Comparison of ENCODE assay signal across 9 cellular contexts in genomic region chr9:88535226-88535931, GRCh38. TPM values are rescaled to one million over a fixed set of nuclear protein-coding genes. Genes with fewer than 3 reads are reported as not detected.
DNase-seq lines count a peak whose midpoint lies in the region; ATAC-seq, FAIRE-seq and TF ChIP-seq lines count a peak whose summit lies in the region.
"Had no signal": no experiment of that assay in that cellular context is flagged by ENCODE, and none has a peak within 500 bp of the region (broad histone marks: within the 10 kb centered on the region; RNA-seq: fewer than 3 reads in every experiment).

No MANE protein-coding gene starts in this region.

- H3K9ac ChIP-seq in PC-3 (ENCODE audit: low read length): peak overlapping the region; percentile 27
- peak overlapping the region in 1 of 4 experiments; percentile 13; a peak in 3 of 7 replicates for H3K9ac ChIP-seq in H1 (replicated peaks in 1 of 4; ENCODE audit: extremely low read depth in 1 of 4, low read depth in 3 of 4, low read length in 3 of 4)

- H3K9me3 Mint-ChIP-seq in nephron: no peaks in the 10 kb centered on the region

- H3K79me1 ChIP-seq in H1 (ENCODE audit: low read depth, low read length): 0 out of 2 replicates have a peak, but pooled peaks cover 9% of the 10 kb centered on the region

- no peak overlapping the region for H3K23ac ChIP-seq in H1 (ENCODE audit: insufficient read length)

- no TSS peak for BruUV-seq in PC-3 (replicated peaks; lab: Mats Ljungman, UMichigan)

- peak overlapping the region; percentile 50; the same call in 1 of the 2 replicates for H2BK12ac ChIP-seq in H1 (ENCODE audit: low read depth, low read length)

- peak overlapping the region; percentile 40 for H4K5ac ChIP-seq in H1 (ENCODE audit: insufficient read length, low read depth, low read length)

- H3K79me2 ChIP-seq in PC-3 (ENCODE audit: low read length) (peaks cover 28% of the 10 kb centered on the region), H1 (ENCODE audit: control insufficient read depth in 1 of 2, insufficient read depth in 2 of 2, low read length in 2 of 2) (no peaks in the 10 kb centered on the region)

- H3K36me3 ChIP-seq in PC-3 (ENCODE audit: low read depth, low read length) (no peaks in the 10 kb centered on the region), H1 (ENCODE audit: control insufficient read depth in 2 of 4, insufficient read depth in 4 of 4, low read length in 3 of 4) (no peaks in the 10 kb centered on the region)

- no peak for TF ChIP-seq EP300 in H1 (IDR thresholded peaks at IDR 0.05; ENCODE audit: borderline replicate concordance in 1 of 2, low read depth in 2 of 2, low read length in 2 of 2)

- no peaks in the 10 kb centered on the region for H3K27me3 ChIP-seq in PC-3 (ENCODE audit: low read length)
- H3K27me3 ChIP-seq in H1 (replicated peaks in 1 of 4; ENCODE audit: control insufficient read depth in 3 of 4, extremely low read depth in 1 of 4, insufficient read depth in 3 of 4, low read length in 3 of 4): peaks cover 0 to 15% (median 12%) of the 10 kb centered on the region in 4 experiments; a peak in 4 of 7 replicates

- H3K27ac Mint-ChIP-seq in nephron: peak overlapping the region in 1 of 3 experiments; percentile 94

- H3K4me3 ChIP-seq in PC-3 (ENCODE audit: low read length): peak overlapping the region; percentile 75
- H3K4me3 ChIP-seq in H1 (ENCODE audit: extremely low read depth in 1 of 4, insufficient read depth in 2 of 4, low read depth in 3 of 4, low read length in 4 of 4): peak overlapping the region; percentile 55 to 91 (median 62)

- H2AFZ ChIP-seq in PC-3 (ENCODE audit: low read length) (peak overlapping the region; percentile 81), H1 (ENCODE audit: low read length) (peak overlapping the region; percentile 42; the same call in 1 of the 2 replicates)

- TF ChIP-seq POLR2A in H1 (IDR thresholded peaks at IDR 0.05; ENCODE audit: control extremely low read depth in 1 of 2, low read depth in 2 of 2, low read length in 2 of 2): 0 out of 3 replicates have a peak, but pooled peaks of 1 of the 2 experiments have one; percentile 32

- H4K20me1 ChIP-seq in PC-3 (ENCODE audit: low read length) (no peaks in the 10 kb centered on the region), H1 (replicated peaks in 1 of 2; ENCODE audit: control insufficient read depth in 1 of 2, insufficient read depth in 2 of 2, low read length in 2 of 2) (peaks cover 2 to 7% of the 10 kb centered on the region in 2 experiments)

- DNase-seq in COLO668 (lab: John Stamatoyannopoulos, UW; ENCODE audit: unreplicated experiment): peak; percentile 17
- no peak for DNase-seq in PC-3
- DNase-seq in H1 (ENCODE audit: low read depth in 1 of 2, low spot score in 2 of 2): no peak
- no peak for DNase-seq in stimulated activated naive CD4-positive, alpha-beta T cell treated with Interleukin-2 at 50 U/mL for 16 hours (lab: John Stamatoyannopoulos, UW)

- no peak overlapping the region for H3K56ac ChIP-seq in H1 (replicated peaks; ENCODE audit: insufficient read length, low read depth, low read length)

- CTCF ChIA-PET in PC-3 (lab: Charles Lee) (interaction anchor here (0.6 kb wide), 3 partner anchors 132 to 214 kb away, joined by 4 to 6 read pairs (median 4); no protein-coding TSS in a partner anchor), H1 (lab: Charles Lee; ENCODE audit: partially characterized antibody) (interaction anchor here (0.8 to 2.1 kb wide), 8 partner anchors 15 to 466 kb away, joined by 3 to 6 read pairs (median 3); no protein-coding TSS in a partner anchor)

- peak overlapping the region; percentile 50 for H2BK120ac ChIP-seq in H1 (replicated peaks; ENCODE audit: low read depth, low read length)

- ATAC-seq in PC-3 (peak; percentile 15), HG03342 (IDR thresholded peaks at IDR 0.05; ENCODE audit: unreplicated experiment) (no peak), HG02798 (IDR thresholded peaks at IDR 0.05; ENCODE audit: poor library complexity, unreplicated experiment) (no peak), GM21381 (IDR thresholded peaks at IDR 0.05; ENCODE audit: unreplicated experiment) (no peak)

- peak overlapping the region; percentile 78; the same call in 1 of the 2 replicates for H2BK5ac ChIP-seq in H1 (ENCODE audit: low read depth, low read length)

- H3K14ac ChIP-seq in H1 (ENCODE audit: insufficient read length): no peak overlapping the region

- H4K8ac ChIP-seq in H1 (ENCODE audit: extremely low read depth, insufficient read depth, low read length): peak overlapping the region; percentile 69; the same call in 1 of the 2 replicates

- no peak overlapping the region for H2BK20ac ChIP-seq in H1 (ENCODE audit: low read length)

- intact Hi-C loops in PC-3 (cut with micrococcal nuclease): loop anchor here (10.0 kb wide), 1 partner anchor 779 kb away; the partner anchor contains the start of genes CKS2 and SECISBP2

- no peak for FAIRE-seq in H1 (lab: Jason Lieb, UNC)
- FAIRE-seq: islet of Langerhans had no signal

- H3K23me2 ChIP-seq in H1 (ENCODE audit: low read depth, low read length): peaks cover 13% of the 10 kb centered on the region; the same call in 1 of the 2 replicates

- no peaks in the 10 kb centered on the region for H3K9me2 ChIP-seq in PC-3 (replicated peaks; ENCODE audit: low read length)

- H3K18ac ChIP-seq in H1 (ENCODE audit: extremely low read depth, low read length): peak overlapping the region; percentile 32; the same call in 1 of the 2 replicates

- no peaks in the 10 kb centered on the region for H3F3A ChIP-seq in PC-3 (ENCODE audit: low read length, unreplicated experiment)

- H3K36me3 Mint-ChIP-seq in nephron (ENCODE audit: low read depth): no peaks in the 10 kb centered on the region

- WGBS in H1 (ENCODE audit: extremely low coverage in 1 of 2, insufficient coverage in 1 of 2, insufficient read length in 1 of 2, insufficient replicate concordance in 2 of 2, low coverage in 1 of 2, low lambda C conversion rate in 2 of 2, missing lambda C conversion rate in 1 of 2), 2 experiments: 5% methylated on average over 38 of the region's 67 CpGs; no CpG with 5 or more reads in 1 of the 2 experiments

- TF ChIP-seq CTCF in PC-3 (conservative IDR thresholded peaks at IDR 0.05; ENCODE audit: low read depth, low read length): no peak
- TF ChIP-seq CTCF in H1 (IDR thresholded peaks at IDR 0.05; ENCODE audit: control extremely low read depth in 1 of 3, insufficient read depth in 1 of 3, low read depth in 1 of 3, low read length in 3 of 3): peak in 1 of 3 experiments; percentile 35; a peak in 1 of 4 replicates
- no peak for TF ChIP-seq CTCF in nephron (IDR thresholded peaks at IDR 0.05; ENCODE audit: unreplicated experiment in 3 of 3)

- peaks cover 14% of the 10 kb centered on the region for H3K4me1 ChIP-seq in PC-3 (ENCODE audit: insufficient read depth, low read length)
- peaks cover 0 to 5% (median 4%) of the 10 kb centered on the region in 4 experiments; a peak in 5 of 7 replicates for H3K4me1 ChIP-seq in H1 (replicated peaks in 1 of 4; ENCODE audit: control insufficient read depth in 3 of 4, insufficient read depth in 4 of 4, low read length in 3 of 4)

- H3K4me3 Mint-ChIP-seq in nephron: peak overlapping the region; percentile 88 to 93 (median 88)

- no peak overlapping the region for H2AK5ac ChIP-seq in H1 (ENCODE audit: low read depth, low read length)

- peak in 1 of 2 experiments; percentile 24; a peak in 1 of 4 replicates for TF ChIP-seq RAD21 in H1 (IDR thresholded peaks at IDR 0.05 in 1 of 2, conservative IDR thresholded peaks at IDR 0.05 in 1 of 2; ENCODE audit: low read depth in 2 of 2, low read length in 2 of 2)

- peak overlapping the region; percentile 89 for H3K4me2 ChIP-seq in PC-3 (ENCODE audit: low read length)
- H3K4me2 ChIP-seq in H1 (ENCODE audit: insufficient read depth in 1 of 2, low read depth in 2 of 2, low read length in 2 of 2): peak overlapping the region; percentile 67 to 90

- POLR2A ChIA-PET in PC-3 (lab: Charles Lee; ENCODE audit: unreplicated experiment) (interaction anchor here (0.6 kb wide), 2 partner anchors 148 to 260 kb away, joined by 10 to 26 read pairs; no protein-coding TSS in a partner anchor), H1 (lab: Charles Lee; ENCODE audit: partially characterized antibody) (interaction anchor here (0.7 to 4.8 kb wide), 5 partner anchors 14 to 208 kb away, joined by 3 to 21 read pairs (median 3); no protein-coding TSS in a partner anchor)

- no peak overlapping the region for H3K27ac ChIP-seq in PC-3 (ENCODE audit: low read length)
- no peak overlapping the region for H3K27ac ChIP-seq in H1 (ENCODE audit: low read depth, low read length)

- 0 out of 2 replicates have a peak overlapping the region, but pooled peaks have one; percentile 72 for H2BK15ac ChIP-seq in H1 (ENCODE audit: low read length)

- H3K9me3 ChIP-seq in PC-3 (ENCODE audit: low read length): no peaks in the 10 kb centered on the region
- no peaks in the 10 kb centered on the region for H3K9me3 ChIP-seq in H1 (ENCODE audit: insufficient read depth in 2 of 2, low read depth in 1 of 2, low read length in 1 of 2)

- no peak overlapping the region for H4K91ac ChIP-seq in H1 (replicated peaks; ENCODE audit: insufficient read length, low read length)

- peaks cover 40% of the 10 kb centered on the region for H3K4me1 Mint-ChIP-seq in nephron

- peaks cover 32% of the 10 kb centered on the region for H3K27me3 Mint-ChIP-seq in nephron (ENCODE audit: low read depth)

- peak overlapping the region; percentile 83 for H3K4ac ChIP-seq in H1 (replicated peaks; ENCODE audit: insufficient read length, low read depth, low read length)

TF ChIP-seq in H1, 55 proteins besides CTCF, POLR2A, EP300 and RAD21 (continues in another document):
- TF ChIP-seq SIRT6 (IDR thresholded peaks at IDR 0.05; ENCODE audit: low read length): no peak
- peak; percentile 39 for TF ChIP-seq EZH2 (IDR thresholded peaks at IDR 0.05; ENCODE audit: low read depth, low read length, severe bottlenecking)
- peak; percentile 72 for TF ChIP-seq RNF2 (IDR thresholded peaks at IDR 0.05; ENCODE audit: borderline replicate concordance, low read depth, low read length, missing control alignments, poor library complexity, severe bottlenecking)
- TF ChIP-seq EGR1 (IDR thresholded peaks at IDR 0.05; ENCODE audit: borderline replicate concordance, low read depth, low read length): no peak
- TF ChIP-seq SP2 (IDR thresholded peaks at IDR 0.05; ENCODE audit: low read length): no peak
- TF ChIP-seq BCL11A (IDR thresholded peaks at IDR 0.05; ENCODE audit: low read depth in 2 of 2, low read length in 2 of 2): no peak
- TF ChIP-seq SIN3A (conservative IDR thresholded peaks at IDR 0.05 in 1 of 2, IDR thresholded peaks at IDR 0.05 in 1 of 2; ENCODE audit: low read depth in 1 of 2, low read length in 2 of 2): peak in 1 of 2 experiments; percentile 65; a peak in 1 of 4 replicates

RNA-seq across cellular contexts. Expression of gene NXNL2, which starts 0.4 kb away (rescaled TPM):
- 0.66 TPM in 1 of 2 replicates, not detected in the other for total RNA-seq in PC-3 (2014; rRNA removed)
- 1.9 and 2.1 TPM in 2 replicates for total RNA-seq in H1 (2021; fragmentation: NEBNext Ultra II Directional; extraction: Animal tissue kit (Norgen Biotek cat#: 25700))
- 2.6 and 5.6 TPM in 2 replicates for polyA plus RNA-seq in H1 (2011; rRNA removed)
- 3.4 TPM for polyA plus RNA-seq in H1 (2011; cell fraction: cytosol; rRNA removed)
- polyA plus RNA-seq in H1 (2011; cell fraction: nucleus; rRNA removed): 4.7 TPM
- polyA plus RNA-seq in H1 (2012, experiment 1 of 2): 0.58 to 1.6 TPM (median 1.2 TPM) in 4 replicates
- 0.41 TPM for polyA plus RNA-seq in H1 (2012, experiment 2 of 2)
- 1.3 TPM for polyA plus RNA-seq in H1 (2013, experiment 1 of 2)
- polyA plus RNA-seq in H1 (2013, experiment 2 of 2): 0.98 TPM
- polyA minus RNA-seq in H1 (2011; rRNA and poly(A)+ RNA removed): 0.61 and 0.98 TPM in 2 replicates
- 1.2 TPM for polyA minus RNA-seq in H1 (2011; cell fraction: cytosol; rRNA and poly(A)+ RNA removed)
- 6.5 TPM for polyA minus RNA-seq in H1 (2011; cell fraction: nucleus; rRNA and poly(A)+ RNA removed)
